In the genomic region with DNA sequence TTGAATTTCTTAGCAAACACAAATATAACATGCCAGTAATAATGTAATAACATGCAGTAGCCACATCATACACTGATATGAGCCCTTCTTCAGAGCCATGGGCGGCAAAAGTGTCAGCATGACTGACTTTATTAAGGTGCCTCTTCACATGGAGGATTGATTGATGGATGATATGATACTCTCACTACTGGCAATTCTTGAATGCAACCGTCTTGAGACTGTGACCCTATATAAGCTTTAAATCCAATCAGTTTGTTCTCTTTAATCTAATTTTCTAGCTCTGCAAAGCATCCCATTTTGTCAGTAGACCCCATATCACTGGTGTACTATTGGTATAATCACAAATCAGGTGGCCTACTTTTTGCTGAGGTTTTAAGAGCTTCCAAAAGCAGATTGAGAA, we compare ENCODE assay signal across 34 cellular contexts.
"Had no signal": no experiment of that assay in that cellular context is flagged by ENCODE, and none has a peak within 500 bp of the region (broad histone marks: within the 10 kb centered on the region; RNA-seq: fewer than 3 reads in every experiment).

No MANE protein-coding gene starts in this region.

- DNase-seq: Karpas-422, Kasumi-1, KBM-7, KG1, MG63, MM.1S, MV-4-11, NCI-H1048, NCI-H1092, NCI-H1092 treated with DMSO at 0.1 percent for 48 hours, NCI-H1105, NCI-H1105 treated with DMSO at 0.1 percent for 48 hours, NCI-H1417, NCI-H1417 treated with DMSO at 0.1 percent for 48 hours, NCI-H1436, NCI-H1436 treated with DMSO at 0.1 percent for 48 hours, NCI-H1694, NCI-H1694 treated with DMSO at 0.1 percent for 48 hours, NCI-H187, NCI-H187 treated with DMSO at 0.1 percent for 48 hours, NCI-H1930, NCI-H2029, NCI-H2029 treated with DMSO at 0.1 percent for 48 hours, NCI-H2081, NCI-H2081 treated with DMSO at 0.1 percent for 48 hours, NCI-H2107, NCI-H2171, NCI-H2171 treated with DMSO at 0.1 percent for 48 hours, NCI-H2227 treated with DMSO at 0.1 percent for 48 hours, NCI-H226, NCI-H345, NCI-H446, NCI-H446 treated with DMSO at 0.1 percent for 48 hours, NCI-H510A had no signal
